8 cellular contexts compared by ENCODE assay signal in the genomic region with DNA sequence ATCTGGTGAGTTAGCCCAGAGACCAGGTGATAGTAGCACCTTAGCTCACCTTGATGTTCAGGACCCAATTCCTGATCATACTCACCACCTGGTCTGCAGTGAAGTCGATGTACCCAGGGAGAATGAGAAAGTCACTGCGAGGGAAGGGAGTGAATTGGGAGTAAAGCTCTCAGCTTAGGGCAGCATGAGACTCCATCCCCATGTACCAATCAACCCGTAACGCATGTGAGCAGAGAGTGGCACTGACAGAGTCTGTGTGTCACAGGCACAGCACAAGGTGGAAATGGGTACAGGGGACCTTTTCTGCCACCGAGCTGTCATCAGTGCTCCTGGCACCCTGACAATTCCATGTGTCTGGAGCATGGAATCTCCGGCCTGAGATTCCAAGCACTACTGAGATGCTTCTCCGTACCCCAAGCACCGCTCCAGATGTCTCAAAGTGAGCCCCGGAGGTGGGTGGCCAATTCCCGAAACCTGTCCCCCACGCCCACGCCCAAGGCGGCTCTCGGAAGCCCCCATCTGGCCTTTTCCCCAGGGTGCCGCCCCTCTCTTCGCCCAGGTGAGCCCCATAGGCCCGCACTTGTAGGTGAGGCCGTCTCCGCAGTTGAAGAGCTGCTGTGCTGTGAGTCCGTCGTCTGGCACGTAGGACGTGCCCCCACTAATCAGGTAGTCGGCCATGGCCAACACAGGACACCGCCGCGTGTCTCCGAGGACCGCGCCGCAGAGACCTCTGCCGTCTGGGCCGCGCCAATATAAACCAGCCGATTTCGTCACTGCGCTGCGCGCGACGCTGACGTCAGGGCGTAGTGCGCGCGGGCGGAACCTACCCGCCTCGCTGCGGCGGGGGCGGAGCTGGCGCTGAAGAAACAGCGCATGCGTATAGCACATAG. TPM values are rescaled to one million over a fixed set of nuclear protein-coding genes. Genes with fewer than 3 reads are reported as not detected.
DNase-seq lines count a peak whose midpoint lies in the region; ATAC-seq, FAIRE-seq and TF ChIP-seq lines count a peak whose summit lies in the region.

A gene (minus strand): TSS at position 726 of the 890 bp plus-strand sequence. CDS start 48 bp downstream, at position 678.

- H3K4me1 ChIP-seq in heart right ventricle (peaks cover 6 to 49% (median 19%) of the 10 kb centered on the region in 9 donors), upper lobe of left lung (peaks cover 10 to 22% (median 16%) of the 10 kb centered on the region in 4 donors)

- peaks cover 31% of the 10 kb centered on the region for H3K36me3 Mint-ChIP-seq in T-cell

- ATAC-seq in HG02763 (IDR thresholded peaks at IDR 0.05; ENCODE audit: unreplicated experiment) (peak; percentile 91), T-cell (replicated peaks in 1 of 4) (peak; percentile 94 to 98 (median 96)), heart right ventricle (peak; percentile 93 to 98 (median 97)), upper lobe of left lung (ENCODE audit: low FRiP score in 2 of 2) (peak; percentile 96 to 97)

- intact Hi-C loops in heart right ventricle (cut with DNase I): loop anchor here in 1 of 10 donors (1.0 to 10.0 kb wide), 2 partner anchors 38 to 396 kb away; a partner anchor contains a TSS
- intact Hi-C loops in posterior vena cava (cut with DNase I): no loop called here

- CTCF ChIA-PET in T-cell (lab: Charles Lee): interaction anchor here (0.5 to 1.9 kb wide), 9 partner anchors 9 to 420 kb away, joined by 3 to 26 read pairs (median 4); a partner anchor contains a TSS

- TF ChIP-seq EP300 in upper lobe of left lung (IDR thresholded peaks at IDR 0.05): peak in 1 of 4 donors; percentile 67

- H3K27me3 ChIP-seq in heart right ventricle (no peaks in the 10 kb centered on the region), upper lobe of left lung (no peaks in the 10 kb centered on the region)

- H3K9me3 ChIP-seq in heart right ventricle: no peaks in the 10 kb centered on the region
- H3K9me3 ChIP-seq in upper lobe of left lung: no peaks in the 10 kb centered on the region

- no peaks in the 10 kb centered on the region for H3K9me3 Mint-ChIP-seq in T-cell

- TF ChIP-seq POLR2A in GM12891 (IDR thresholded peaks at IDR 0.05; ENCODE audit: low read depth, low read length) (peak; percentile 99), upper lobe of left lung (IDR thresholded peaks at IDR 0.05) (peak in 3 of 4 donors; percentile 92 to 98 (median 96))

- peak within 1 kb of the TSS; percentile 91 to 93 for H3K27ac Mint-ChIP-seq in T-cell

- H3K27me3 Mint-ChIP-seq in T-cell: no peaks in the 10 kb centered on the region

- peaks cover 35 to 44% (median 43%) of the 10 kb centered on the region in 3 donors for H3K4me1 Mint-ChIP-seq in T-cell

- DNase-seq in GM12891 (ENCODE audit: insufficient read length, low spot score) (peak; percentile 70), NCI-H1436 (lab: John Stamatoyannopoulos, UW) (peak; percentile 82), T-cell (peak; percentile 82 to 93 (median 90)), heart right ventricle (peak; percentile 93 to 95), posterior vena cava (ENCODE audit: low spot score) (peak; percentile 98), upper lobe of left lung (peak; percentile 93 to 99)

- FAIRE-seq in GM12891 (lab: Jason Lieb, UNC): peak; percentile 100

- TF ChIP-seq CTCF in heart right ventricle (IDR thresholded peaks at IDR 0.05): peak in 5 of 9 donors; percentile 13 to 51 (median 35)
- TF ChIP-seq CTCF in upper lobe of left lung (IDR thresholded peaks at IDR 0.05): peak in 3 of 6 experiments; percentile 21 to 51 (median 37)

- H3K27ac ChIP-seq in adipose tissue (ENCODE audit: low read depth, low read length) (no peak within 1 kb of the TSS), heart right ventricle (peak within 1 kb of the TSS; percentile 57 to 98 (median 92)), upper lobe of left lung (peak within 1 kb of the TSS; percentile 88 to 93 (median 92))

- POLR2A ChIA-PET in T-cell (lab: Charles Lee): interaction anchor here (0.5 to 1.2 kb wide), 13 partner anchors 8 to 375 kb away, joined by 3 to 9 read pairs (median 4); a partner anchor contains a TSS

- H3K4me3 Mint-ChIP-seq in T-cell: peak within 1 kb of the TSS; percentile 84 to 91 (median 89)

- WGBS in adipose tissue, 3 donors: 1 to 3% (median 2%) methylated on average over 55 of the region's 55 CpGs
- 2 to 3% methylated on average over 55 of the region's 55 CpGs for WGBS in heart right ventricle, 2 donors
- 4 to 5% methylated on average over 19 to 20 of the region's 55 CpGs for WGBS in upper lobe of left lung, 2 donors

- peak within 1 kb of the TSS; percentile 49 to 97 (median 67) for H3K4me3 ChIP-seq in heart right ventricle
- H3K4me3 ChIP-seq in upper lobe of left lung: peak within 1 kb of the TSS; percentile 56 to 92 (median 79)

- H3K36me3 ChIP-seq in heart right ventricle (peaks cover 0 to 83% (median 55%) of the 10 kb centered on the region in 9 donors), upper lobe of left lung (peaks cover 29 to 76% (median 53%) of the 10 kb centered on the region in 4 donors)

TF ChIP-seq in GM12891, 5 proteins besides CTCF, POLR2A, EP300 and RAD21:
- peak; percentile 74 for TF ChIP-seq PAX5 (IDR thresholded peaks at IDR 0.05; ENCODE audit: insufficient read depth, low read length, severe bottlenecking)
- peak; percentile 93 for TF ChIP-seq POU2F2 (IDR thresholded peaks at IDR 0.05; ENCODE audit: low read depth, low read length)
- peak; percentile 72; the same call in 1 of the 2 replicates for TF ChIP-seq TAF1 (IDR thresholded peaks at IDR 0.05; ENCODE audit: low read depth, low read length)
- peak; percentile 99 for TF ChIP-seq POLR2AphosphoS5 (IDR thresholded peaks at IDR 0.05; ENCODE audit: low read depth, low read length)
- no peak; the same call in 1 of the 2 replicates for TF ChIP-seq SPI1 (IDR thresholded peaks at IDR 0.05; ENCODE audit: low read depth, low read length)

RNA-seq across cellular contexts. Expression of the gene that starts here (rescaled TPM):
- polyA plus RNA-seq in GM12891 (2012; ENCODE audit: low read depth, missing spikeins): 251 TPM
- total RNA-seq in T-cell (100 to 1,000 TPM; 110 to 160 (median 149) TPM), heart right ventricle (10 to 100 TPM; 40.7 to 70.3 (median 58.4) TPM), posterior vena cava (100 to 1,000 TPM in 1 of 2 donors, 10 to 100 TPM in 1; 96.4 to 112 TPM), upper lobe of left lung (100 to 1,000 TPM in 3 of 6 donors, 10 to 100 TPM in 3; 67.1 to 142 (median 97.3) TPM)
- polyA plus RNA-seq in adipose tissue (100 to 1,000 TPM; 124 to 247 (median 150) TPM), heart right ventricle (100 to 1,000 TPM in 1 of 2 donors, 10 to 100 TPM in 1; 84.0 to 105 TPM)
